19 cellular contexts compared by ENCODE assay signal in genomic region chr20:24630486-24631172, GRCh38.
"Had no signal": no experiment of that assay in that cellular context is flagged by ENCODE, and none has a peak within 500 bp of the region (broad histone marks: within the 10 kb centered on the region; RNA-seq: fewer than 3 reads in every experiment).

No MANE protein-coding gene starts in this region.

- DNase-seq: cerebellar nuclear complex; colonic mucosa; effector CD4-positive, alpha-beta T cell; endodermal cell; foreskin melanocyte; hippocampal formation; left colon; mucosa of descending colon; naive thymus-derived CD8-positive, alpha-beta T cell; pancreas; spleen; stimulated activated CD4-positive, alpha-beta T cell treated with anti-CD3 and anti-CD28 coated beads, Interleukin-15, amount 100 ng/mL, for 24 hours; stimulated activated CD4-positive, alpha-beta T cell treated with anti-CD3 and anti-CD28 coated beads, Interleukin-1b, Interleukin-23, amount 100 ng/mL, for 48 hours; stimulated activated CD4-positive, alpha-beta T cell treated with anti-CD3 and anti-CD28 coated beads, Interleukin-4, amount 100 ng/mL, for 24 hours; uterus had no signal

- H3K27me3 ChIP-seq: colonic mucosa, pancreas, uterus had no signal

- H3K4me1 ChIP-seq: colonic mucosa, pancreas, prostate gland, uterus had no signal

- H3K36me3 Mint-ChIP-seq: naive thymus-derived CD8-positive, alpha-beta T cell; stimulated activated memory B cell treated with anti-CD40 and anti-IgM and Interleukin-4, amounts not matched to agents 10 μg/mL and 1 μg/mL and 100 μg/mL, for 72 hours had no signal

- H3K9me3 ChIP-seq: colonic mucosa, mucosa of descending colon, pancreas, prostate gland, spleen, uterus had no signal

- H3K4me3 ChIP-seq: colonic mucosa, mucosa of descending colon, pancreas, prostate gland, spleen, uterus had no signal

- H3K27ac Mint-ChIP-seq: endodermal cell; stimulated activated memory B cell treated with anti-CD40 and anti-IgM and Interleukin-4, amounts not matched to agents 10 μg/mL and 1 μg/mL and 100 μg/mL, for 72 hours; type B pancreatic cell had no signal

- H3K27ac ChIP-seq: colonic mucosa, pancreas, prostate gland, spleen, uterus had no signal

- H3K9me3 Mint-ChIP-seq: stimulated activated memory B cell treated with anti-CD40 and anti-IgM and Interleukin-4, amounts not matched to agents 10 μg/mL and 1 μg/mL and 100 μg/mL, for 72 hours; type B pancreatic cell had no signal

- H3K4me3 Mint-ChIP-seq: endodermal cell; naive thymus-derived CD8-positive, alpha-beta T cell; stimulated activated memory B cell treated with anti-CD40 and anti-IgM and Interleukin-4, amounts not matched to agents 10 μg/mL and 1 μg/mL and 100 μg/mL, for 72 hours; type B pancreatic cell had no signal

- H3K27me3 Mint-ChIP-seq: type B pancreatic cell had no signal

- H3K36me3 ChIP-seq: colonic mucosa, pancreas, prostate gland, spleen, uterus had no signal

- ATAC-seq: left colon; mucosa of descending colon; naive thymus-derived CD8-positive, alpha-beta T cell; sciatic nerve; stimulated activated memory B cell treated with anti-CD40 and anti-IgM and Interleukin-4, amounts not matched to agents 10 μg/mL and 1 μg/mL and 100 μg/mL, for 72 hours had no signal

- H3K4me1 Mint-ChIP-seq: stimulated activated memory B cell treated with anti-CD40 and anti-IgM and Interleukin-4, amounts not matched to agents 10 μg/mL and 1 μg/mL and 100 μg/mL, for 72 hours had no signal
